1 cellular context compared by ENCODE assay signal in the genomic region with DNA sequence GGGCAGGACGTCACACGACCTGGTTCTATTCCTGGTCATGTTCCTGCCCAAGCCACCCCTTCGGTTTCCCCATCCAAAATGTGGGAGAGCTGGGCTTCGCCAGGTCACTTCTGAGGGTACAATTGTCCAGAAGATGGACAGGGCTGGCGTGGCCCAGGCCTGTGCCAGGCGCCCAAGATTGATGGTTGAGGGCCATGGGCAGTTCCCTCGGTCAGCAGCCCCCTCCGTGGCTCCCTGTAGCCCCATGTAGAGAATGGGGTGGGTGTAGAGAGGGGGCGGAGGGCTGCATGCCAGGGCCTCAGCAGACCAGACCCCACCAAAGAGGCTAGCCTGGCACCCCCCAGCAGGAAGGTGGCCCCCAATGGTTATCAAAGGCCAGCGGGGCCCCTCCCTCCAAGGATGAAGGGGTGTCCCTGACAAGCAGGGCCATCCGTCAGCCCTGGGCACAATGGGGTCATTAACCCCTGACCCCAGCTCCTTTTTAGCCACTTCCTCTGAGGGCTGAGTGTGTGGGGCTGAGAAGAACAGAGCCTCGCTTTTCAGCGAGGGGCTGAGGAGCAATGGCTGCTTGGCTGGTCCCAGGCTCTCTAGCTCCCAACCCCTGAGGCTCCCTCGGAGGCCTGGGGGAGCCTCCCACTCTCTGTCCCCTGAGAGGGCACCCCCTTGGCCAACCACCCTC.
TF ChIP-seq lines count a peak whose summit lies in the region.

No MANE protein-coding gene starts in this region.

TF ChIP-seq in HepG2, 621 proteins besides CTCF, POLR2A, EP300 and RAD21:
- TF ChIP-seq, protein P1, sequence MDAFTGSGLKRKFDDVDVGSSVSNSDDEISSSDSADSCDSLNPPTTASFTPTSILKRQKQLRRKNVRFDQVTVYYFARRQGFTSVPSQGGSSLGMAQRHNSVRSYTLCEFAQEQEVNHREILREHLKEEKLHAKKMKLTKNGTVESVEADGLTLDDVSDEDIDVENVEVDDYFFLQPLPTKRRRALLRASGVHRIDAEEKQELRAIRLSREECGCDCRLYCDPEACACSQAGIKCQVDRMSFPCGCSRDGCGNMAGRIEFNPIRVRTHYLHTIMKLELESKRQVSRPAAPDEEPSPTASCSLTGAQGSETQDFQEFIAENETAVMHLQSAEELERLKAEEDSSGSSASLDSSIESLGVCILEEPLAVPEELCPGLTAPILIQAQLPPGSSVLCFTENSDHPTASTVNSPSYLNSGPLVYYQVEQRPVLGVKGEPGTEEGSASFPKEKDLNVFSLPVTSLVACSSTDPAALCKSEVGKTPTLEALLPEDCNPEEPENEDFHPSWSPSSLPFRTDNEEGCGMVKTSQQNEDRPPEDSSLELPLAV (CRISPR knock-in tag; conservative IDR thresholded peaks at IDR 0.05; ENCODE audit: low read depth), result no peak
- TF ChIP-seq, protein P2, sequence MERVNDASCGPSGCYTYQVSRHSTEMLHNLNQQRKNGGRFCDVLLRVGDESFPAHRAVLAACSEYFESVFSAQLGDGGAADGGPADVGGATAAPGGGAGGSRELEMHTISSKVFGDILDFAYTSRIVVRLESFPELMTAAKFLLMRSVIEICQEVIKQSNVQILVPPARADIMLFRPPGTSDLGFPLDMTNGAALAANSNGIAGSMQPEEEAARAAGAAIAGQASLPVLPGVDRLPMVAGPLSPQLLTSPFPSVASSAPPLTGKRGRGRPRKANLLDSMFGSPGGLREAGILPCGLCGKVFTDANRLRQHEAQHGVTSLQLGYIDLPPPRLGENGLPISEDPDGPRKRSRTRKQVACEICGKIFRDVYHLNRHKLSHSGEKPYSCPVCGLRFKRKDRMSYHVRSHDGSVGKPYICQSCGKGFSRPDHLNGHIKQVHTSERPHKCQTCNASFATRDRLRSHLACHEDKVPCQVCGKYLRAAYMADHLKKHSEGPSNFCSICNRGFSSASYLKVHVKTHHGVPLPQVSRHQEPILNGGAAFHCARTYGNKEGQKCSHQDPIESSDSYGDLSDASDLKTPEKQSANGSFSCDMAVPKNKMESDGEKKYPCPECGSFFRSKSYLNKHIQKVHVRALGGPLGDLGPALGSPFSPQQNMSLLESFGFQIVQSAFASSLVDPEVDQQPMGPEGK (CRISPR knock-in tag; IDR thresholded peaks at IDR 0.05), result 0 out of 2 replicates have a peak, but pooled peaks have one; percentile 20
- TF ChIP-seq ZNF12 (CRISPR knock-in tag; IDR thresholded peaks at IDR 0.05), result no peak
